In genomic region chr19:36421749-36422481, GRCh38 we compare ENCODE assay signal across 1 cellular context.
TF ChIP-seq lines count a peak whose summit lies in the region.

No MANE protein-coding gene starts in this region.

TF ChIP-seq in GM23338, 12 proteins besides CTCF, POLR2A, EP300 and RAD21 (continued from another document):
- TF ChIP-seq ZNF462 (CRISPR knock-in tag; IDR thresholded peaks at IDR 0.05) (no peak), CREB1 (CRISPR knock-in tag; IDR thresholded peaks at IDR 0.05; ENCODE audit: low read depth) (no peak), ZNF331 (CRISPR knock-in tag; IDR thresholded peaks at IDR 0.05; ENCODE audit: low read depth) (no peak)
